In the genomic region with DNA sequence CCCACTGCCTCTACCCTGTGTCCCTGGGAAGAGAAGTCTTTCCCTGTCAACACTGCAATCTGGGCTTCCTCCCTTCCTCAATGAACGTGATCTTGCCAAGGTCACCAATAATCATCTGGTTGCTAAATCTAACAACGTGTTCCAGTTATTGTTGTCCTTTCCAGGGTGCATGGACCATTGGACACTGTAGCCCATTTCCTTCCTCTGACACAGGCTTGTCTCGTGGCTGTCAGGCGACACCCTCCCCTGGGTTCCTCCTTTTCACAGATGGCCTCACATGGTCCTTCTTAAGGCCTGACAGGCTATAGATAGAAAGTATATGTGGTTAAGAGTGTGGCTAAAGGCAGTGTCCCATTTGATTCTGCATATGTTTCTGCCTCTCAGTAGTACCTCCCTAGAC, we compare ENCODE assay signal across 9 cellular contexts.
DNase-seq lines count a peak whose midpoint lies in the region; ATAC-seq lines count a peak whose summit lies in the region.
"Had no signal": no experiment of that assay in that cellular context is flagged by ENCODE, and none has a peak within 500 bp of the region (broad histone marks: within the 10 kb centered on the region; RNA-seq: fewer than 3 reads in every experiment).

No MANE protein-coding gene starts in this region.

- no peaks in the 10 kb centered on the region for H3K9me3 Mint-ChIP-seq in activated T-cell treated with anti-CD3 and anti-CD28 coated beads, Interleukin-2, amount 50 U/mL, for 24 hours

- H3K27me3 Mint-ChIP-seq in activated T-cell treated with anti-CD3 and anti-CD28 coated beads, Interleukin-2, amount 50 U/mL, for 24 hours: peaks cover 70% of the 10 kb centered on the region

- peak overlapping the region; percentile 4 for H3K27ac ChIP-seq in caudate nucleus (ENCODE audit: low read depth, low read length)
- H3K27ac ChIP-seq: VCaP had no signal

- ATAC-seq in GM18868 (IDR thresholded peaks at IDR 0.05; ENCODE audit: unreplicated experiment) (peak; percentile 87), HG03135 (IDR thresholded peaks at IDR 0.05; ENCODE audit: unreplicated experiment) (peak; percentile 51), HG03139 (IDR thresholded peaks at IDR 0.05; ENCODE audit: unreplicated experiment) (no peak)

- peaks cover 3% of the 10 kb centered on the region for H3K4me1 Mint-ChIP-seq in activated T-cell treated with anti-CD3 and anti-CD28 coated beads, Interleukin-2, amount 50 U/mL, for 24 hours (ENCODE audit: low read depth)

- H3K36me3 Mint-ChIP-seq in activated T-cell treated with anti-CD3 and anti-CD28 coated beads, Interleukin-2, amount 50 U/mL, for 24 hours (ENCODE audit: low read depth): no peaks in the 10 kb centered on the region

- no peak overlapping the region for H3K4me3 Mint-ChIP-seq in activated T-cell treated with anti-CD3 and anti-CD28 coated beads, Interleukin-2, amount 50 U/mL, for 24 hours

- intact Hi-C loops in posterior vena cava (cut with DNase I): no loop called here

- DNase-seq in caudate nucleus (lab: John Stamatoyannopoulos, UW): peak in 9 of 61 donors; percentile 3 to 32 (median 20)
- peak; percentile 89 for DNase-seq in posterior vena cava (ENCODE audit: low spot score)
- no peak for DNase-seq in GOT3 (lab: John Stamatoyannopoulos, UW)
- DNase-seq in activated T-cell treated with anti-CD3 and anti-CD28 coated beads, Interleukin-2, amount 50 U/mL, for 24 hours: no peak
- no peak for DNase-seq in activated CD4-positive, alpha-beta T cell treated with anti-CD3 and anti-CD28 coated beads for 1 hour

- H3K27ac Mint-ChIP-seq in activated T-cell treated with anti-CD3 and anti-CD28 coated beads, Interleukin-2, amount 50 U/mL, for 24 hours: no peak overlapping the region
